In the genomic region with DNA sequence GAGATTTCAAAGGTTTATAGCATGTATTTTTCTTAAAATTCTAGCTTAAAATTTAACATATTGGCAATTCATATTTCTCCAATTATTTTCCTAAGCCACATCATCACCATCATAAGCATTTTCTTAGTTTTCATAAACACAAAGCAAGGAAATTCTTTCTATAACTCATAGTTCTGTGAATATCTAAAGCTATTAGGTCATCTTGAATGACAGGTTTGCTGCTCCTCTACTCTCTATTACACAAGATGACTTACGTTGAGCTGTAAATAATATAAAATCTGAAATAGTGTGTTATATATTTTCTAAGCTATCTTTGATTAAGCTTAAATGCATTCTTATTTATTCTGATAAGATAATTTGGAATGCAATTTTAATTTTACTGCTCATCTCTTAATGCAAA, we compare ENCODE assay signal across 20 cellular contexts.
A peak's percentile ranks its signal among the peaks of the same experiment; 100 is the strongest.
DNase-seq lines count a peak whose midpoint lies in the region; ATAC-seq and TF ChIP-seq lines count a peak whose summit lies in the region.
"Had no signal": no experiment of that assay in that cellular context is flagged by ENCODE, and none has a peak within 500 bp of the region (broad histone marks: within the 10 kb centered on the region; RNA-seq: fewer than 3 reads in every experiment).

No MANE protein-coding gene starts in this region.

- H3K36me3 ChIP-seq in PC-3 (ENCODE audit: low read depth, low read length) (no peaks in the 10 kb centered on the region), mesenchymal stem cell (ENCODE audit: control insufficient read depth in 1 of 2, insufficient read depth in 2 of 2, low read depth in 1 of 2, low read length in 2 of 2) (no peaks in the 10 kb centered on the region)
- H3K36me3 ChIP-seq: BLaER1 treated with 17β-estradiol and CSF1 and Interleukin-3, amounts not matched to agents 10 nM and 100 nM had no signal

- H3K9ac ChIP-seq in PC-3 (ENCODE audit: low read length) (no peak overlapping the region), mesenchymal stem cell (ENCODE audit: low read length) (no peak overlapping the region)
- H3K9ac ChIP-seq: BLaER1 treated with 17β-estradiol and CSF1 and Interleukin-3, amounts not matched to agents 10 nM and 100 nM had no signal

- no peak overlapping the region for H2BK5ac ChIP-seq in mesenchymal stem cell (ENCODE audit: low read depth, low read length, poor library complexity, severe bottlenecking)

- no peak overlapping the region for H3K23ac ChIP-seq in mesenchymal stem cell (ENCODE audit: low read length in 2 of 2)

- BruUV-seq in PC-3 (replicated peaks; lab: Mats Ljungman, UMichigan) = no TSS peak

- no peaks in the 10 kb centered on the region for H3K27me3 ChIP-seq in PC-3 (ENCODE audit: low read length)
- no peaks in the 10 kb centered on the region for H3K27me3 ChIP-seq in mesenchymal stem cell (ENCODE audit: control insufficient read depth in 1 of 2, insufficient read depth in 1 of 2, low read length in 2 of 2)
- H3K27me3 ChIP-seq: BLaER1 treated with 17β-estradiol and CSF1 and Interleukin-3, amounts not matched to agents 10 nM and 100 nM had no signal

- H3K4me3 ChIP-seq in PC-3 (ENCODE audit: low read length) = no peak overlapping the region
- H3K4me3 ChIP-seq in choroid plexus epithelial cell (ENCODE audit: low read depth, low read length) = no peak overlapping the region
- no peak overlapping the region for H3K4me3 ChIP-seq in fibroblast of pulmonary artery (replicated peaks; ENCODE audit: low read depth, low read length)
- no peak overlapping the region for H3K4me3 ChIP-seq in mesenchymal stem cell (ENCODE audit: insufficient read depth in 1 of 2, low read depth in 1 of 2, low read length in 2 of 2)
- H3K4me3 ChIP-seq: BLaER1 treated with 17β-estradiol and CSF1 and Interleukin-3, amounts not matched to agents 10 nM and 100 nM; GM12878 had no signal

- peak; percentile 10 for DNase-seq in HPDE6-E6E7 (ENCODE audit: extremely low spot score)
- DNase-seq in PC-3 = peak; percentile 24
- peak; percentile 1 for DNase-seq in choroid plexus epithelial cell (ENCODE audit: low read depth)
- peak; percentile 42 for DNase-seq in fibroblast of pulmonary artery (ENCODE audit: low read depth)
- no peak for DNase-seq in NCI-H2227 treated with DMSO at 0.1 percent for 48 hours (lab: John Stamatoyannopoulos, UW)
- DNase-seq in mesenchymal stem cell = no peak
- DNase-seq in AG08395 (ENCODE audit: low spot score) = no peak
- DNase-seq: 8988T; ACHN; AML-193; Caco-2; Calu3; CD4-positive, alpha-beta T cell; CD8-positive, alpha-beta T cell; DMS79 treated with DMSO at 0.1 percent for 48 hours; GDM1 had no signal

- H3K9me3 ChIP-seq in PC-3 (ENCODE audit: low read length) (no peaks in the 10 kb centered on the region), mesenchymal stem cell (ENCODE audit: control insufficient read depth, low read length) (peaks cover 6% of the 10 kb centered on the region)
- H3K9me3 ChIP-seq: BLaER1 treated with 17β-estradiol and CSF1 and Interleukin-3, amounts not matched to agents 10 nM and 100 nM; Caco-2 had no signal

- H3K9me2 ChIP-seq in PC-3 (replicated peaks; ENCODE audit: low read length) = no peaks in the 10 kb centered on the region

- H2BK120ac ChIP-seq in mesenchymal stem cell (ENCODE audit: low read depth, low read length) = no peak overlapping the region

- no peak overlapping the region for H3K4me2 ChIP-seq in PC-3 (ENCODE audit: low read length)
- H3K4me2 ChIP-seq in mesenchymal stem cell (ENCODE audit: low read length, poor library complexity, severe bottlenecking) = no peak overlapping the region
- H3K4me2 ChIP-seq: BLaER1 treated with 17β-estradiol and CSF1 and Interleukin-3, amounts not matched to agents 10 nM and 100 nM had no signal

- CTCF ChIA-PET in PC-3 (lab: Charles Lee) = no interaction called here

- no CpG with 5 or more reads among the region's 1 CpG for WGBS in mesenchymal stem cell

- H4K20me1 ChIP-seq in PC-3 (ENCODE audit: low read length) = no peaks in the 10 kb centered on the region
- H4K20me1 ChIP-seq: BLaER1 treated with 17β-estradiol and CSF1 and Interleukin-3, amounts not matched to agents 10 nM and 100 nM had no signal

- H2AK5ac ChIP-seq in mesenchymal stem cell (ENCODE audit: low read length, severe bottlenecking) = no peak overlapping the region

- ATAC-seq in PC-3 (no peak), HG02623 (IDR thresholded peaks at IDR 0.05; ENCODE audit: unreplicated experiment) (no peak)
- ATAC-seq: CD8-positive, alpha-beta T cell; GM12878 had no signal

- H3K18ac ChIP-seq in mesenchymal stem cell (ENCODE audit: low read depth in 1 of 2, low read length in 2 of 2) = no peak overlapping the region

- no peak overlapping the region for H4K91ac ChIP-seq in mesenchymal stem cell (ENCODE audit: low read length)

- H3K4ac ChIP-seq in mesenchymal stem cell (ENCODE audit: low read depth in 1 of 2, low read length in 2 of 2) = no peak overlapping the region

- H2BK12ac ChIP-seq in mesenchymal stem cell (ENCODE audit: low read length in 2 of 2) = no peak overlapping the region

- no peak overlapping the region for H3K14ac ChIP-seq in mesenchymal stem cell (ENCODE audit: low read length in 2 of 2)

- H3K4me1 ChIP-seq in PC-3 (ENCODE audit: insufficient read depth, low read length) = no peaks in the 10 kb centered on the region
- no peaks in the 10 kb centered on the region for H3K4me1 ChIP-seq in mesenchymal stem cell (ENCODE audit: control insufficient read depth, insufficient read depth, low read depth, low read length)
- H3K4me1 ChIP-seq: BLaER1 treated with 17β-estradiol and CSF1 and Interleukin-3, amounts not matched to agents 10 nM and 100 nM; Caco-2 had no signal

- intact Hi-C loops in PC-3 (cut with micrococcal nuclease) = no loop called here

- H2AFZ ChIP-seq in PC-3 (ENCODE audit: low read length) (no peak overlapping the region), mesenchymal stem cell (ENCODE audit: low read depth, low read length) (no peak overlapping the region)

- TF ChIP-seq CTCF in PC-3 (conservative IDR thresholded peaks at IDR 0.05; ENCODE audit: low read depth, low read length) (no peak), choroid plexus epithelial cell (conservative IDR thresholded peaks at IDR 0.05; ENCODE audit: low read depth, low read length) (no peak), fibroblast of pulmonary artery (IDR thresholded peaks at IDR 0.05; ENCODE audit: low read length, missing control alignments) (no peak)

- no peak overlapping the region for H2BK15ac ChIP-seq in mesenchymal stem cell (ENCODE audit: low read depth, poor library complexity, severe bottlenecking)

- POLR2A ChIA-PET in PC-3 (lab: Charles Lee; ENCODE audit: unreplicated experiment) = no interaction called here

- H4K8ac ChIP-seq in mesenchymal stem cell (ENCODE audit: low read length) = no peak overlapping the region

- no peak overlapping the region for H3K27ac ChIP-seq in PC-3 (ENCODE audit: low read length)
- no peak overlapping the region for H3K27ac ChIP-seq in mesenchymal stem cell (ENCODE audit: low read length, poor library complexity, severe bottlenecking)
- H3K27ac ChIP-seq: BLaER1 treated with 17β-estradiol and CSF1 and Interleukin-3, amounts not matched to agents 10 nM and 100 nM; C4-2B had no signal

- H3F3A ChIP-seq in PC-3 (ENCODE audit: low read length, unreplicated experiment) = no peaks in the 10 kb centered on the region

- no peaks in the 10 kb centered on the region for H3K79me2 ChIP-seq in PC-3 (ENCODE audit: low read length)

- no peaks in the 10 kb centered on the region for H3K79me1 ChIP-seq in mesenchymal stem cell (replicated peaks; ENCODE audit: low read length, poor library complexity, severe bottlenecking)

Comparison
In these comparisons a context has a peak if more than half of its experiments do, and no peak if none do; other contexts are left out.
1. DNase-seq: peak in HPDE6-E6E7 (single experiment), PC-3 (single experiment), choroid plexus epithelial cell (single experiment) and fibroblast of pulmonary artery (single experiment); none in NCI-H2227 treated with DMSO at 0.1 percent for 48 hours (single experiment), mesenchymal stem cell (single experiment) and AG08395 (single experiment).